In genomic region chr22:23763579-23764331, GRCh38 we compare ENCODE assay signal across 9 cellular contexts. TPM values are rescaled to one million over a fixed set of nuclear protein-coding genes. Genes with fewer than 3 reads are reported as not detected.
A peak's percentile ranks its signal among the peaks of the same experiment; 100 is the strongest.
DNase-seq lines count a peak whose midpoint lies in the region; ATAC-seq, FAIRE-seq and TF ChIP-seq lines count a peak whose summit lies in the region.
"Had no signal": no experiment of that assay in that cellular context is flagged by ENCODE, and none has a peak within 500 bp of the region (broad histone marks: within the 10 kb centered on the region; RNA-seq: fewer than 3 reads in every experiment).

No MANE protein-coding gene starts in this region.

- POLR2A ChIA-PET in K562 (lab: Yijun Ruan, JAX): interaction anchor here (0.6 to 1.1 kb wide), 3 partner anchors 8 to 82 kb away, joined by 3 read pairs; no protein-coding TSS in a partner anchor

- peaks cover 7 to 21% (median 17%) of the 10 kb centered on the region in 11 experiments; a peak in 17 of 22 replicates for H3K36me3 ChIP-seq in BLaER1 treated with 17β-estradiol and CSF1 and Interleukin-3, amounts not matched to agents 10 nM and 100 nM
- H3K36me3 ChIP-seq in K562 (ENCODE audit: control insufficient read depth, insufficient read depth, low read length) (peaks cover 24% of the 10 kb centered on the region), WERI-Rb-1 (peaks cover 16% of the 10 kb centered on the region)

- 50% methylated on average over 17 of the region's 23 CpGs for WGBS in K562 (ENCODE audit: insufficient coverage, low coverage, missing lambda C conversion rate)

- H3K27ac ChIP-seq in BLaER1 treated with 17β-estradiol and CSF1 and Interleukin-3, amounts not matched to agents 10 nM and 100 nM: peak overlapping the region in 9 of 11 experiments; percentile 33 to 76 (median 68); a peak in 16 of 22 replicates
- H3K27ac ChIP-seq in K562 (ENCODE audit: extremely low read depth, low read depth, low read length): no peak overlapping the region
- H3K27ac ChIP-seq in WERI-Rb-1: no peak overlapping the region

- CTCF ChIA-PET in K562 (lab: Yijun Ruan, JAX; ENCODE audit: low intra/inter-chr PET ratio): no interaction called here

- H2AFZ ChIP-seq in K562 (ENCODE audit: low read depth, low read length): no peak overlapping the region

- peak overlapping the region; percentile 42 to 83 (median 52) for H3K4me3 ChIP-seq in BLaER1 treated with 17β-estradiol and CSF1 and Interleukin-3, amounts not matched to agents 10 nM and 100 nM
- no peak overlapping the region for H3K4me3 ChIP-seq in K562
- H3K4me3 ChIP-seq in WERI-Rb-1 (ENCODE audit: low read depth, low read length): no peak overlapping the region

- ATAC-seq in K562 (peak; percentile 16), sciatic nerve (no peak), GM19351 (IDR thresholded peaks at IDR 0.05; ENCODE audit: unreplicated experiment) (no peak), HG02970 (IDR thresholded peaks at IDR 0.05; ENCODE audit: low FRiP score, unreplicated experiment) (no peak)

- TF ChIP-seq EP300 in K562 (IDR thresholded peaks at IDR 0.05; ENCODE audit: low read length): no peak

- no peak for TF ChIP-seq POLR2A in K562 (conservative IDR thresholded peaks at IDR 0.05)

- no peak for FAIRE-seq in K562 (lab: Jason Lieb, UNC)

- TF ChIP-seq CTCF in K562 (IDR thresholded peaks at IDR 0.05 in 2 of 3, conservative IDR thresholded peaks at IDR 0.05 in 1 of 3; ENCODE audit: insufficient read depth in 2 of 3, low read depth in 1 of 3, low read length in 3 of 3): no peak
- no peak for TF ChIP-seq CTCF in WERI-Rb-1 (IDR thresholded peaks at IDR 0.05; ENCODE audit: low read depth, low read length)

- peaks cover 53 to 87% (median 78%) of the 10 kb centered on the region in 10 experiments for H3K4me1 ChIP-seq in BLaER1 treated with 17β-estradiol and CSF1 and Interleukin-3, amounts not matched to agents 10 nM and 100 nM
- H3K4me1 ChIP-seq in K562 (replicated peaks in 1 of 2; ENCODE audit: control insufficient read depth in 2 of 2, insufficient read depth in 2 of 2, low read length in 2 of 2): peaks cover 26 to 51% of the 10 kb centered on the region in 2 experiments; a peak in 4 of 5 replicates

- DNase-seq in T-helper 9 cell (peak; percentile 36), K562 (ENCODE audit: extremely low read depth in 1 of 4, low spot score in 3 of 4) (peak in 3 of 4 experiments; percentile 23 to 35 (median 29)), sciatic nerve (ENCODE audit: low spot score) (peak; percentile 68), WERI-Rb-1 (no peak)
- DNase-seq in central memory CD4-positive, alpha-beta T cell: no peak

- in situ Hi-C loops in K562 (cut with MboI): no loop called here

- H3K9ac ChIP-seq in BLaER1 treated with 17β-estradiol and CSF1 and Interleukin-3, amounts not matched to agents 10 nM and 100 nM: peak overlapping the region; percentile 53 to 75 (median 66); a peak in 20 of 22 replicates
- peak overlapping the region in 1 of 2 experiments; percentile 87; a peak in 2 of 4 replicates for H3K9ac ChIP-seq in K562 (ENCODE audit: insufficient read depth in 1 of 2, low read depth in 2 of 2, low read length in 2 of 2)

- no peaks in the 10 kb centered on the region for H3K27me3 ChIP-seq in BLaER1 treated with 17β-estradiol and CSF1 and Interleukin-3, amounts not matched to agents 10 nM and 100 nM
- H3K27me3 ChIP-seq in K562 (ENCODE audit: control insufficient read depth in 2 of 2, insufficient read depth in 2 of 2, low read length in 2 of 2): no peaks in the 10 kb centered on the region
- H3K27me3 ChIP-seq in WERI-Rb-1 (ENCODE audit: insufficient read depth, low read depth, severe bottlenecking): no peaks in the 10 kb centered on the region

- peaks cover 34% of the 10 kb centered on the region for H3K79me2 ChIP-seq in K562 (ENCODE audit: control insufficient read depth, insufficient read depth, low read length)

- no TSS peak for BruUV-seq in K562 (replicated peaks; lab: Mats Ljungman, UMichigan)

- intact Hi-C loops in K562 (cut with micrococcal nuclease) (loop anchor here (10.0 kb wide), 1 partner anchor 139 kb away; no protein-coding TSS in a partner anchor), sciatic nerve (cut with DNase I) (no loop called here)

- peak overlapping the region; percentile 81 to 99 (median 97) for H3K4me2 ChIP-seq in BLaER1 treated with 17β-estradiol and CSF1 and Interleukin-3, amounts not matched to agents 10 nM and 100 nM
- H3K4me2 ChIP-seq in K562 (ENCODE audit: insufficient read depth, low read length): no peak overlapping the region

- no peak for TF ChIP-seq RAD21 in K562 (CRISPR knock-in tag; conservative IDR thresholded peaks at IDR 0.05 in 1 of 2, IDR thresholded peaks at IDR 0.05 in 1 of 2)

- peaks cover 6% of the 10 kb centered on the region for H3K9me1 ChIP-seq in K562 (ENCODE audit: control insufficient read depth, insufficient read depth, low read length)

- H4K20me1 ChIP-seq in BLaER1 treated with 17β-estradiol and CSF1 and Interleukin-3, amounts not matched to agents 10 nM and 100 nM: peaks cover 21 to 45% (median 30%) of the 10 kb centered on the region in 11 experiments
- peaks cover 23% of the 10 kb centered on the region for H4K20me1 ChIP-seq in K562 (replicated peaks; ENCODE audit: control insufficient read depth, insufficient read depth, low read length)

- H3K9me3 ChIP-seq in BLaER1 treated with 17β-estradiol and CSF1 and Interleukin-3, amounts not matched to agents 10 nM and 100 nM (replicated peaks in 1 of 11): no peaks in the 10 kb centered on the region
- H3K9me3 ChIP-seq in K562 (replicated peaks; ENCODE audit: control insufficient read depth, insufficient read depth, low read depth, low read length) (no peaks in the 10 kb centered on the region), WERI-Rb-1 (ENCODE audit: severe bottlenecking) (no peaks in the 10 kb centered on the region)

RNA-seq across cellular contexts. Expression of gene C22orf15, which starts 1.0 kb away (rescaled TPM):
- not detected in 2 replicates for total RNA-seq in K562 (2011; cell fraction: chromatin; rRNA removed; ENCODE audit: low replicate concordance)
- total RNA-seq in K562 (2011; cell fraction: nucleolus; rRNA removed): not detected in 2 replicates
- not detected in 2 replicates for total RNA-seq in K562 (2011; cell fraction: nucleoplasm; rRNA removed)
- total RNA-seq in K562 (2014; rRNA removed) (not detected in 2 replicates), K562 (2014; rRNA removed; fragmentation: Illumina TruSeq; extraction: Trizol) (not detected in 2 replicates), K562 (2015; rRNA removed; fragmentation: Illumina TruSeq; extraction: Trizol) (not detected in 2 replicates), K562 (2021) (not detected in 2 replicates), sciatic nerve (0.49 TPM)
- polyA plus RNA-seq in K562 (2011; rRNA removed) (not detected in 2 replicates), K562 (2014; fragmentation: Illumina TruSeq; extraction: Trizol) (not detected in 2 replicates), K562 (2014; fragmentation: Nextera tagmentation; extraction: Ambion mirVana) (not detected), K562 (2014; rRNA removed) (0.07 TPM in 1 of 2 replicates, not detected in the other)
- not detected in 2 replicates for polyA plus RNA-seq in K562 (2011; cell fraction: cytosol; rRNA removed)
- not detected in 2 replicates for polyA plus RNA-seq in K562 (2011; cell fraction: nucleus; rRNA removed)
- 0.21 and 0.57 TPM in 2 replicates for polyA plus RNA-seq in K562 (2012)
- not detected in 2 replicates for polyA minus RNA-seq in K562 (2011; rRNA and poly(A)+ RNA removed)
- not detected in 2 replicates for polyA minus RNA-seq in K562 (2011; cell fraction: cytosol; rRNA and poly(A)+ RNA removed)
- polyA minus RNA-seq in K562 (2011; cell fraction: nucleus; rRNA and poly(A)+ RNA removed): not detected in 2 replicates

RNA-seq across cellular contexts. Expression of gene CHCHD10, which starts 4.0 kb away (rescaled TPM):
- 6.7 and 22.5 TPM in 2 replicates for total RNA-seq in K562 (2011; cell fraction: chromatin; rRNA removed; ENCODE audit: low replicate concordance)
- total RNA-seq in K562 (2011; cell fraction: nucleolus; rRNA removed): 36.1 and 36.9 TPM in 2 replicates
- 31.7 and 48.8 TPM in 2 replicates for total RNA-seq in K562 (2011; cell fraction: nucleoplasm; rRNA removed)
- total RNA-seq in K562 (2014; rRNA removed) (84.9 and 214 TPM in 2 replicates), K562 (2014; rRNA removed; fragmentation: Illumina TruSeq; extraction: Trizol) (76.4 and 102 TPM in 2 replicates), K562 (2015; rRNA removed; fragmentation: Illumina TruSeq; extraction: Trizol) (124 and 130 TPM in 2 replicates), K562 (2021) (270 and 292 TPM in 2 replicates), sciatic nerve (32.5 TPM)
- polyA plus RNA-seq in K562 (2011; rRNA removed) (51.1 and 51.8 TPM in 2 replicates), K562 (2014; fragmentation: Illumina TruSeq; extraction: Trizol) (157 and 178 TPM in 2 replicates), K562 (2014; fragmentation: Nextera tagmentation; extraction: Ambion mirVana) (10 to 100 TPM; 15.2 to 41.0 TPM), K562 (2014; rRNA removed) (159 and 170 TPM in 2 replicates)
- polyA plus RNA-seq in K562 (2011; cell fraction: cytosol; rRNA removed): 124 and 209 TPM in 2 replicates
- 58.5 and 83.9 TPM in 2 replicates for polyA plus RNA-seq in K562 (2011; cell fraction: nucleus; rRNA removed)
- 252 and 257 TPM in 2 replicates for polyA plus RNA-seq in K562 (2012)
- 17.5 and 34.7 TPM in 2 replicates for polyA minus RNA-seq in K562 (2011; rRNA and poly(A)+ RNA removed)
- polyA minus RNA-seq in K562 (2011; cell fraction: cytosol; rRNA and poly(A)+ RNA removed): 133 and 155 TPM in 2 replicates
- polyA minus RNA-seq in K562 (2011; cell fraction: nucleus; rRNA and poly(A)+ RNA removed): 8.6 and 19.1 TPM in 2 replicates

RNA-seq across cellular contexts. Expression of gene MMP11, which starts 8.9 kb away (rescaled TPM):
- 1.4 and 1.9 TPM in 2 replicates for total RNA-seq in K562 (2011; cell fraction: chromatin; rRNA removed; ENCODE audit: low replicate concordance)
- 2.0 and 2.7 TPM in 2 replicates for total RNA-seq in K562 (2011; cell fraction: nucleolus; rRNA removed)
- 1.6 and 3.4 TPM in 2 replicates for total RNA-seq in K562 (2011; cell fraction: nucleoplasm; rRNA removed)
- total RNA-seq in K562 (2014; rRNA removed) (0.57 and 1.4 TPM in 2 replicates), K562 (2014; rRNA removed; fragmentation: Illumina TruSeq; extraction: Trizol) (0.13 and 0.25 TPM in 2 replicates), K562 (2015; rRNA removed; fragmentation: Illumina TruSeq; extraction: Trizol) (0.14 and 0.15 TPM in 2 replicates), K562 (2021) (0.58 and 1.4 TPM in 2 replicates), sciatic nerve (3.9 TPM)
- polyA plus RNA-seq in K562 (2011; rRNA removed) (1.1 and 1.3 TPM in 2 replicates), K562 (2014; fragmentation: Illumina TruSeq; extraction: Trizol) (0.25 and 1.2 TPM in 2 replicates), K562 (2014; fragmentation: Nextera tagmentation; extraction: Ambion mirVana) (not detected), K562 (2014; rRNA removed) (0.40 and 1.8 TPM in 2 replicates)
- polyA plus RNA-seq in K562 (2011; cell fraction: cytosol; rRNA removed): 1.0 and 1.4 TPM in 2 replicates
- 2.5 and 3.4 TPM in 2 replicates for polyA plus RNA-seq in K562 (2011; cell fraction: nucleus; rRNA removed)
- 0.51 and 1.1 TPM in 2 replicates for polyA plus RNA-seq in K562 (2012)
- polyA minus RNA-seq in K562 (2011; rRNA and poly(A)+ RNA removed): 0.46 and 0.51 TPM in 2 replicates
- 0.57 TPM in 1 of 2 replicates, not detected in the other for polyA minus RNA-seq in K562 (2011; cell fraction: cytosol; rRNA and poly(A)+ RNA removed)
- polyA minus RNA-seq in K562 (2011; cell fraction: nucleus; rRNA and poly(A)+ RNA removed): 0.78 and 1.2 TPM in 2 replicates

RNA-seq across cellular contexts. Expression of gene VPREB3, which starts 9.5 kb away (rescaled TPM):
- total RNA-seq in K562 (2011; cell fraction: chromatin; rRNA removed; ENCODE audit: low replicate concordance): not detected in 2 replicates
- total RNA-seq in K562 (2011; cell fraction: nucleolus; rRNA removed): not detected in 2 replicates
- not detected in 2 replicates for total RNA-seq in K562 (2011; cell fraction: nucleoplasm; rRNA removed)
- total RNA-seq in K562 (2014; rRNA removed) (not detected in 2 replicates), K562 (2014; rRNA removed; fragmentation: Illumina TruSeq; extraction: Trizol) (not detected in 2 replicates), K562 (2015; rRNA removed; fragmentation: Illumina TruSeq; extraction: Trizol) (not detected in 2 replicates), K562 (2021) (0.71 TPM in 1 of 2 replicates, not detected in the other), sciatic nerve (not detected)
- polyA plus RNA-seq in K562 (2011; rRNA removed) (0.20 TPM in 1 of 2 replicates, not detected in the other), K562 (2014; fragmentation: Illumina TruSeq; extraction: Trizol) (not detected in 2 replicates), K562 (2014; fragmentation: Nextera tagmentation; extraction: Ambion mirVana) (under 1 TPM in 1 of 2 experiments, not detected in 1; 0.14 TPM), K562 (2014; rRNA removed) (not detected in 2 replicates)
- polyA plus RNA-seq in K562 (2011; cell fraction: cytosol; rRNA removed): not detected in 2 replicates
- 0.41 TPM in 1 of 2 replicates, not detected in the other for polyA plus RNA-seq in K562 (2011; cell fraction: nucleus; rRNA removed)
- polyA plus RNA-seq in K562 (2012): 0.14 and 0.50 TPM in 2 replicates
- polyA minus RNA-seq in K562 (2011; rRNA and poly(A)+ RNA removed): not detected in 2 replicates
- not detected in 2 replicates for polyA minus RNA-seq in K562 (2011; cell fraction: cytosol; rRNA and poly(A)+ RNA removed)
- not detected in 2 replicates for polyA minus RNA-seq in K562 (2011; cell fraction: nucleus; rRNA and poly(A)+ RNA removed)
- total RNA-seq: T-helper 1 cell treated with Interleukin-12 subunit alpha and Interleukin-12 subunit beta and Interleukin-4 antibody, amounts not matched to agents 30 ng/mL and 1 ng/mL, for 36 hours had no signal

RNA-seq across cellular contexts. Expression of gene ZNF70, which starts 12.8 kb away (rescaled TPM):
- 8.5 and 13.1 TPM in 2 replicates for total RNA-seq in K562 (2011; cell fraction: chromatin; rRNA removed; ENCODE audit: low replicate concordance)
- 4.9 and 5.3 TPM in 2 replicates for total RNA-seq in K562 (2011; cell fraction: nucleolus; rRNA removed)
- total RNA-seq in K562 (2011; cell fraction: nucleoplasm; rRNA removed): 8.3 and 11.4 TPM in 2 replicates
- total RNA-seq in K562 (2014; rRNA removed): 1.4 and 1.8 TPM in 2 replicates
- 2.3 TPM in 2 replicates for total RNA-seq in K562 (2014; rRNA removed; fragmentation: Illumina TruSeq; extraction: Trizol)
- total RNA-seq in K562 (2015; rRNA removed; fragmentation: Illumina TruSeq; extraction: Trizol): 2.4 and 2.5 TPM in 2 replicates
- total RNA-seq in K562 (2021): 3.2 and 3.3 TPM in 2 replicates
- 0.57 and 0.58 TPM in 2 replicates for polyA plus RNA-seq in K562 (2011; rRNA removed)
- polyA plus RNA-seq in K562 (2011; cell fraction: cytosol; rRNA removed): 0.72 and 0.84 TPM in 2 replicates
- 2.0 and 2.6 TPM in 2 replicates for polyA plus RNA-seq in K562 (2011; cell fraction: nucleus; rRNA removed)
- polyA plus RNA-seq in K562 (2012): 0.99 and 1.2 TPM in 2 replicates
- 1.3 and 1.5 TPM in 2 replicates for polyA plus RNA-seq in K562 (2014; fragmentation: Illumina TruSeq; extraction: Trizol)
- under 1 TPM; 0.14 to 0.18 TPM for polyA plus RNA-seq in K562 (2014; fragmentation: Nextera tagmentation; extraction: Ambion mirVana)
- 1.1 and 1.3 TPM in 2 replicates for polyA plus RNA-seq in K562 (2014; rRNA removed)
- polyA minus RNA-seq in K562 (2011; rRNA and poly(A)+ RNA removed): 1.2 and 1.5 TPM in 2 replicates
- polyA minus RNA-seq in K562 (2011; cell fraction: cytosol; rRNA and poly(A)+ RNA removed): 1.5 and 1.7 TPM in 2 replicates
- 1.3 and 2.1 TPM in 2 replicates for polyA minus RNA-seq in K562 (2011; cell fraction: nucleus; rRNA and poly(A)+ RNA removed)
- 11.2 TPM for total RNA-seq in sciatic nerve

Comparison
In these comparisons a context has a peak if more than half of its experiments do, and no peak if none do; other contexts are left out.
1. H3K27ac ChIP-seq: peak in BLaER1 treated with 17β-estradiol and CSF1 and Interleukin-3, amounts not matched to agents 10 nM and 100 nM (9 of 11); none in K562 (single experiment) and WERI-Rb-1 (single experiment).
2. H3K4me3 ChIP-seq: peak in BLaER1 treated with 17β-estradiol and CSF1 and Interleukin-3, amounts not matched to agents 10 nM and 100 nM (10 of 10); none in K562 (single experiment) and WERI-Rb-1 (single experiment).
3. DNase-seq: peak in T-helper 9 cell (single experiment), K562 (3 of 4) and sciatic nerve (single experiment); none in central memory CD4-positive, alpha-beta T cell (single experiment) and WERI-Rb-1 (single experiment).